Comparison of ENCODE assay signal across 18 cellular contexts in genomic region chr3:177065285-177066028, GRCh38.
"Had no signal": no experiment of that assay in that cellular context is flagged by ENCODE, and none has a peak within 500 bp of the region (broad histone marks: within the 10 kb centered on the region; RNA-seq: fewer than 3 reads in every experiment).

No MANE protein-coding gene starts in this region.

- H3K27ac ChIP-seq: heart right ventricle, neutrophil, pancreas, sigmoid colon, testis, upper lobe of left lung had no signal

- H3K4me3 ChIP-seq: heart right ventricle, pancreas, sigmoid colon, testis, upper lobe of left lung had no signal

- H3K36me3 ChIP-seq: heart right ventricle, neutrophil, pancreas, sigmoid colon, upper lobe of left lung had no signal

- H3K4me3 Mint-ChIP-seq: activated CD4-positive, alpha-beta T cell treated with anti-CD3 and anti-CD28 coated beads, Interleukin-2, amount 10 ng/mL, durations not matched to agents 24 days and 14 days; activated CD8-positive, alpha-beta T cell treated with anti-CD3 and anti-CD28 coated beads for 36 hours; activated naive CD4-positive, alpha-beta T cell treated with anti-CD3 and anti-CD28 coated beads for 36 hours; natural killer cell; stimulated activated memory B cell treated with anti-CD40 and anti-IgM and Interleukin-4, amounts not matched to agents 10 μg/mL and 1 μg/mL and 100 μg/mL, for 72 hours; T-helper 2 cell treated with Interferon-gamma antibody and Interleukin-4, amounts not matched to agents 5 μg/mL and 100 μg/mL, for 36 hours had no signal

- H3K9me3 ChIP-seq: heart right ventricle, neutrophil, pancreas, sigmoid colon, testis, upper lobe of left lung had no signal

- H3K27ac Mint-ChIP-seq: activated CD4-positive, alpha-beta T cell treated with anti-CD3 and anti-CD28 coated beads, Interleukin-2, amount 10 ng/mL, durations not matched to agents 24 days and 14 days; T-helper 2 cell treated with Interferon-gamma antibody and Interleukin-4, amounts not matched to agents 5 μg/mL and 100 μg/mL, for 36 hours had no signal

- H3K27me3 Mint-ChIP-seq: activated CD4-positive, alpha-beta T cell treated with anti-CD3 and anti-CD28 coated beads, Interleukin-2, amount 10 ng/mL, durations not matched to agents 24 days and 14 days; activated CD8-positive, alpha-beta T cell treated with anti-CD3 and anti-CD28 coated beads for 36 hours; stimulated activated memory B cell treated with anti-CD40 and anti-IgM and Interleukin-4, amounts not matched to agents 10 μg/mL and 1 μg/mL and 100 μg/mL, for 72 hours had no signal

- H3K9me3 Mint-ChIP-seq: activated CD4-positive, alpha-beta T cell treated with anti-CD3 and anti-CD28 coated beads, Interleukin-2, amount 10 ng/mL, durations not matched to agents 24 days and 14 days; activated CD8-positive, alpha-beta T cell treated with anti-CD3 and anti-CD28 coated beads for 36 hours; activated naive CD4-positive, alpha-beta T cell treated with anti-CD3 and anti-CD28 coated beads for 36 hours; natural killer cell; T-helper 2 cell treated with Interferon-gamma antibody and Interleukin-4, amounts not matched to agents 5 μg/mL and 100 μg/mL, for 36 hours had no signal

- H3K36me3 Mint-ChIP-seq: natural killer cell had no signal

- H3K27me3 ChIP-seq: heart right ventricle, neutrophil, pancreas, sigmoid colon, testis, upper lobe of left lung had no signal

- ATAC-seq: natural killer cell; pancreas; stimulated activated memory B cell treated with anti-CD40 and anti-IgM and Interleukin-4, amounts not matched to agents 10 μg/mL and 1 μg/mL and 100 μg/mL, for 72 hours had no signal

- DNase-seq: activated CD4-positive, alpha-beta T cell treated with anti-CD3 and anti-CD28 coated beads, Interleukin-2, amount 10 ng/mL, durations not matched to agents 24 days and 14 days; activated CD8-positive, alpha-beta T cell treated with anti-CD3 and anti-CD28 coated beads for 36 hours; activated naive CD4-positive, alpha-beta T cell treated with anti-CD3 and anti-CD28 coated beads for 36 hours; activated T-cell treated with anti-CD3 and anti-CD28 coated beads, Interleukin-2, amount 50 U/mL, for 1 hour; dermis blood vessel endothelial cell; effector memory CD4-positive, alpha-beta T cell; heart right ventricle; kidney glomerular epithelial cell; natural killer cell; pancreas; sigmoid colon; stimulated activated CD4-positive, alpha-beta T cell treated with anti-CD3 and anti-CD28 coated beads, Interleukin-4, amount 100 ng/mL, for 24 hours; SW 1271; testis; upper lobe of left lung had no signal
